1 cellular context compared by ENCODE assay signal in the genomic region with DNA sequence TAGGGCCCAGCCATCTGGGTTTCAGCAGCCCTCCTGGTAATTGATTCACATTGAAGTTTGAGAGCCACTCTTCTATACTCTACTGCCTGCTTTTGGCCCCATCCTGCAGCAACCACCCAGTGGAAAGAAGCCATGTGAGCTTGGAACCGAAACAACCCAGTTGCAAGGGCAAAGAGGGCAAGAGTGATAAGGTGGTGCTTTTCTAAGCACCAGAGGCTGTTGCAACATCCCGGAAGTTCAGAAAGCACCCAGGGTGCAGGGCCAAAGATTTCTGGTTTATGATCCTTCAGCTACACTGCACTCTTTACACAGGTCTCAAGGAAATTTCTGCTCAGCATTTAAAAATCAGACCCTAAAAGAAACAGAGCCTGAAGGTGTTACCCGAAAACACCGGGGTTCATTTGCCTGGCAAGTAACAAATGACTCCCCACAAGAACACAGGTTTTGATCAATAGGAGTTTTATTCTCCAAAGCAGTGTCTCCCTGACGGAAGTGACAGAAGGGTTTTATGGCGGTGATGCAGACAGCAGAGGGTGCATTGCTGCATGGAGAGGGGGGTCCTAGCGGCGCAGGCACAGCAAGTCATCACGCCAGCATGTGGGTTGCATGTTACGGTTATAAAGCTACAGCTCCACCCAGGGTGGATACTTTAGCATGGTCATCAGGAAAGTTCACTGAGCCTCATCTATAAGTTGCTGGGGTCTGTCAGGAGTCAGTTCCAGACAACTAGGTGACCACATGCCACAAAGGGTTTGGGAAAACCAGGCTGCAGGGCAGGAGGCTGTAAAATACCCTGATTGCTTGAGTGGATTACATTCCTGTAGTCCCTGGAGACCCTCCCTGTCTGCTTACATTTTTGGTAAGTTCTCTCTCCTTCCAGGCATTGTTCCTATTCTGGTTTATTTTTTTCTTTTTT.
TF ChIP-seq lines count a peak whose summit lies in the region.

No MANE protein-coding gene starts in this region.

TF ChIP-seq in HepG2, 621 proteins besides CTCF, POLR2A, EP300 and RAD21 (continued from another document and continues in another):
- TF ChIP-seq, protein P1, sequence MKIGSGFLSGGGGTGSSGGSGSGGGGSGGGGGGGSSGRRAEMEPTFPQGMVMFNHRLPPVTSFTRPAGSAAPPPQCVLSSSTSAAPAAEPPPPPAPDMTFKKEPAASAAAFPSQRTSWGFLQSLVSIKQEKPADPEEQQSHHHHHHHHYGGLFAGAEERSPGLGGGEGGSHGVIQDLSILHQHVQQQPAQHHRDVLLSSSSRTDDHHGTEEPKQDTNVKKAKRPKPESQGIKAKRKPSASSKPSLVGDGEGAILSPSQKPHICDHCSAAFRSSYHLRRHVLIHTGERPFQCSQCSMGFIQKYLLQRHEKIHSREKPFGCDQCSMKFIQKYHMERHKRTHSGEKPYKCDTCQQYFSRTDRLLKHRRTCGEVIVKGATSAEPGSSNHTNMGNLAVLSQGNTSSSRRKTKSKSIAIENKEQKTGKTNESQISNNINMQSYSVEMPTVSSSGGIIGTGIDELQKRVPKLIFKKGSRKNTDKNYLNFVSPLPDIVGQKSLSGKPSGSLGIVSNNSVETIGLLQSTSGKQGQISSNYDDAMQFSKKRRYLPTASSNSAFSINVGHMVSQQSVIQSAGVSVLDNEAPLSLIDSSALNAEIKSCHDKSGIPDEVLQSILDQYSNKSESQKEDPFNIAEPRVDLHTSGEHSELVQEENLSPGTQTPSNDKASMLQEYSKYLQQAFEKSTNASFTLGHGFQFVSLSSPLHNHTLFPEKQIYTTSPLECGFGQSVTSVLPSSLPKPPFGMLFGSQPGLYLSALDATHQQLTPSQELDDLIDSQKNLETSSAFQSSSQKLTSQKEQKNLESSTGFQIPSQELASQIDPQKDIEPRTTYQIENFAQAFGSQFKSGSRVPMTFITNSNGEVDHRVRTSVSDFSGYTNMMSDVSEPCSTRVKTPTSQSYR (CRISPR knock-in tag; IDR thresholded peaks at IDR 0.05; ENCODE audit: borderline replicate concordance): peak; percentile 38; the same call in 1 of the 2 replicates
- TF ChIP-seq SOX13 (IDR thresholded peaks at IDR 0.05): 0 out of 2 replicates have a peak, but pooled peaks have one; percentile 11
- TF ChIP-seq SOX13 (CRISPR knock-in tag; conservative IDR thresholded peaks at IDR 0.05 in 1 of 2, IDR thresholded peaks at IDR 0.05 in 1 of 2): peak in 1 of 2 experiments; percentile 46; a peak in 1 of 4 replicates
- TF ChIP-seq ZNF7 (CRISPR knock-in tag; IDR thresholded peaks at IDR 0.05): no peak
- TF ChIP-seq TRIM24 (CRISPR knock-in tag; IDR thresholded peaks at IDR 0.05): peak; percentile 79; the same call in 1 of the 2 replicates
- no peak for TF ChIP-seq DMTF1 (CRISPR knock-in tag; IDR thresholded peaks at IDR 0.05)
- TF ChIP-seq ZNF788 (CRISPR knock-in tag; IDR thresholded peaks at IDR 0.05; ENCODE audit: borderline replicate concordance): no peak; the same call in 1 of the 2 replicates
- TF ChIP-seq, protein P2, sequence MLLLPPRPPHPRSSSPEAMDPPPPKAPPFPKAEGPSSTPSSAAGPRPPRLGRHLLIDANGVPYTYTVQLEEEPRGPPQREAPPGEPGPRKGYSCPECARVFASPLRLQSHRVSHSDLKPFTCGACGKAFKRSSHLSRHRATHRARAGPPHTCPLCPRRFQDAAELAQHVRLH (CRISPR knock-in tag; IDR thresholded peaks at IDR 0.05; ENCODE audit: borderline replicate concordance, low read depth): no peak
- TF ChIP-seq XRCC5 (optimal IDR thresholded peaks at IDR 0.05; ENCODE audit: low read length): peak; percentile 50
- no peak for TF ChIP-seq NCOA2 (CRISPR knock-in tag; IDR thresholded peaks at IDR 0.05)
- no peak for TF ChIP-seq ZNF781 (CRISPR knock-in tag; IDR thresholded peaks at IDR 0.05; ENCODE audit: borderline replicate concordance, not compliant biosample characterization)
- TF ChIP-seq ZNF121 (CRISPR knock-in tag; IDR thresholded peaks at IDR 0.05): no peak
- no peak for TF ChIP-seq SOX6 (IDR thresholded peaks at IDR 0.05)
- TF ChIP-seq SOX6 (CRISPR knock-in tag; IDR thresholded peaks at IDR 0.05): peak; percentile 63
- TF ChIP-seq RCOR2 (CRISPR knock-in tag; IDR thresholded peaks at IDR 0.05): peak; percentile 63; the same call in 1 of the 2 replicates
- TF ChIP-seq PHF21A (CRISPR knock-in tag; IDR thresholded peaks at IDR 0.05): no peak
- no peak for TF ChIP-seq SMARCC2 (IDR thresholded peaks at IDR 0.05)
- TF ChIP-seq ZMAT5 (CRISPR knock-in tag; IDR thresholded peaks at IDR 0.05; ENCODE audit: borderline replicate concordance, low read depth): no peak
- no peak for TF ChIP-seq MYC (CRISPR knock-in tag; IDR thresholded peaks at IDR 0.05; ENCODE audit: borderline replicate concordance)
- TF ChIP-seq ZNF609 (CRISPR knock-in tag; IDR thresholded peaks at IDR 0.05; ENCODE audit: borderline replicate concordance): no peak
- TF ChIP-seq, protein P3, sequence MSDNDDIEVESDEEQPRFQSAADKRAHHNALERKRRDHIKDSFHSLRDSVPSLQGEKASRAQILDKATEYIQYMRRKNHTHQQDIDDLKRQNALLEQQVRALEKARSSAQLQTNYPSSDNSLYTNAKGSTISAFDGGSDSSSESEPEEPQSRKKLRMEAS (IDR thresholded peaks at IDR 0.05): peak; percentile 29; the same call in 1 of the 2 replicates
- TF ChIP-seq MAZ (IDR thresholded peaks at IDR 0.05; ENCODE audit: borderline replicate concordance, low read depth, low read length): no peak
- no peak for TF ChIP-seq MAZ (CRISPR knock-in tag; IDR thresholded peaks at IDR 0.05; ENCODE audit: low read depth)
- no peak for TF ChIP-seq REL (CRISPR knock-in tag; conservative IDR thresholded peaks at IDR 0.05)
- TF ChIP-seq PITX1 (CRISPR knock-in tag; IDR thresholded peaks at IDR 0.05): peak; percentile 38; the same call in 1 of the 2 replicates
- no peak for TF ChIP-seq PAX8 (CRISPR knock-in tag; IDR thresholded peaks at IDR 0.05; ENCODE audit: borderline replicate concordance)
- no peak for TF ChIP-seq HCFC1 (IDR thresholded peaks at IDR 0.05; ENCODE audit: low read depth, low read length)
- no peak for TF ChIP-seq IRF2 (CRISPR knock-in tag; IDR thresholded peaks at IDR 0.05)
- no peak for TF ChIP-seq MED13 (CRISPR knock-in tag; IDR thresholded peaks at IDR 0.05)
- 0 out of 2 replicates have a peak, but pooled peaks have one; percentile 38 for TF ChIP-seq HOXA3 (CRISPR knock-in tag; IDR thresholded peaks at IDR 0.05)
- TF ChIP-seq ZNF280B (CRISPR knock-in tag; IDR thresholded peaks at IDR 0.05; ENCODE audit: borderline replicate concordance): no peak
- peak; percentile 95 for TF ChIP-seq CEBPB (IDR thresholded peaks at IDR 0.05; ENCODE audit: borderline replicate concordance, low read depth, low read length)
- TF ChIP-seq RARA (CRISPR knock-in tag; IDR thresholded peaks at IDR 0.05): peak; percentile 56
- no peak for TF ChIP-seq LBX2 (CRISPR knock-in tag; IDR thresholded peaks at IDR 0.05; ENCODE audit: borderline replicate concordance)
- no peak for TF ChIP-seq RFX3 (CRISPR knock-in tag; IDR thresholded peaks at IDR 0.05)
- no peak for TF ChIP-seq MAFK (conservative IDR thresholded peaks at IDR 0.05 in 1 of 2, IDR thresholded peaks at IDR 0.05 in 1 of 2; ENCODE audit: low read length in 2 of 2)
- TF ChIP-seq, protein P4, sequence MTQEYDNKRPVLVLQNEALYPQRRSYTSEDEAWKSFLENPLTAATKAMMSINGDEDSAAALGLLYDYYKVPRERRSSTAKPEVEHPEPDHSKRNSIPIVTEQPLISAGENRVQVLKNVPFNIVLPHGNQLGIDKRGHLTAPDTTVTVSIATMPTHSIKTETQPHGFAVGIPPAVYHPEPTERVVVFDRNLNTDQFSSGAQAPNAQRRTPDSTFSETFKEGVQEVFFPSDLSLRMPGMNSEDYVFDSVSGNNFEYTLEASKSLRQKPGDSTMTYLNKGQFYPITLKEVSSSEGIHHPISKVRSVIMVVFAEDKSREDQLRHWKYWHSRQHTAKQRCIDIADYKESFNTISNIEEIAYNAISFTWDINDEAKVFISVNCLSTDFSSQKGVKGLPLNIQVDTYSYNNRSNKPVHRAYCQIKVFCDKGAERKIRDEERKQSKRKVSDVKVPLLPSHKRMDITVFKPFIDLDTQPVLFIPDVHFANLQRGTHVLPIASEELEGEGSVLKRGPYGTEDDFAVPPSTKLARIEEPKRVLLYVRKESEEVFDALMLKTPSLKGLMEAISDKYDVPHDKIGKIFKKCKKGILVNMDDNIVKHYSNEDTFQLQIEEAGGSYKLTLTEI (CRISPR knock-in tag; conservative IDR thresholded peaks at IDR 0.05): no peak
- TF ChIP-seq, protein P5, sequence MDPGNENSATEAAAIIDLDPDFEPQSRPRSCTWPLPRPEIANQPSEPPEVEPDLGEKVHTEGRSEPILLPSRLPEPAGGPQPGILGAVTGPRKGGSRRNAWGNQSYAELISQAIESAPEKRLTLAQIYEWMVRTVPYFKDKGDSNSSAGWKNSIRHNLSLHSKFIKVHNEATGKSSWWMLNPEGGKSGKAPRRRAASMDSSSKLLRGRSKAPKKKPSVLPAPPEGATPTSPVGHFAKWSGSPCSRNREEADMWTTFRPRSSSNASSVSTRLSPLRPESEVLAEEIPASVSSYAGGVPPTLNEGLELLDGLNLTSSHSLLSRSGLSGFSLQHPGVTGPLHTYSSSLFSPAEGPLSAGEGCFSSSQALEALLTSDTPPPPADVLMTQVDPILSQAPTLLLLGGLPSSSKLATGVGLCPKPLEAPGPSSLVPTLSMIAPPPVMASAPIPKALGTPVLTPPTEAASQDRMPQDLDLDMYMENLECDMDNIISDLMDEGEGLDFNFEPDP (CRISPR knock-in tag; conservative IDR thresholded peaks at IDR 0.05): no peak
- TF ChIP-seq BCL6 (CRISPR knock-in tag; IDR thresholded peaks at IDR 0.05): no peak
- no peak for TF ChIP-seq NFKBIZ (CRISPR knock-in tag; IDR thresholded peaks at IDR 0.05)
